ENCODE assay signal across 17 cellular contexts in genomic region chr1:44945992-44946391, GRCh38. TPM values are rescaled to one million over a fixed set of nuclear protein-coding genes. Genes with fewer than 3 reads are reported as not detected.
DNase-seq lines count a peak whose midpoint lies in the region; TF ChIP-seq lines count a peak whose summit lies in the region.
"Had no signal": no experiment of that assay in that cellular context is flagged by ENCODE, and none has a peak within 500 bp of the region (broad histone marks: within the 10 kb centered on the region; RNA-seq: fewer than 3 reads in every experiment).

No MANE protein-coding gene starts in this region.

- intact Hi-C loops in testis (cut with DNase I; ENCODE audit: low total_unique reads), result no loop called here

- 41 to 45% methylated on average over 4 of the region's 4 CpGs for WGBS in testis, 2 donors

- H3K4me3 ChIP-seq in testis, result no peak overlapping the region
- H3K4me3 ChIP-seq: spleen had no signal

- no peaks in the 10 kb centered on the region for H3K27me3 ChIP-seq in testis
- H3K27me3 ChIP-seq: spleen had no signal

- TF ChIP-seq CTCF in testis (IDR thresholded peaks at IDR 0.05) (no peak), RWPE1 (conservative IDR thresholded peaks at IDR 0.05; ENCODE audit: low read depth) (no peak)

- H3K4me1 ChIP-seq in testis, result peaks cover 32% of the 10 kb centered on the region

- H3K9me3 ChIP-seq in testis, result no peaks in the 10 kb centered on the region
- H3K9me3 ChIP-seq: spleen had no signal

- POLR2A ChIA-PET in RWPE1 (lab: Yijun Ruan, JAX; ENCODE audit: low non-redundant PET), result no interaction called here

- CTCF ChIA-PET in RWPE1 (lab: Yijun Ruan, JAX), result no interaction called here

- peak; percentile 69 for DNase-seq in NCI-H82 (lab: John Stamatoyannopoulos, UW)
- no peak for DNase-seq in NCI-H82 treated with DMSO at 0.1 percent for 48 hours (lab: John Stamatoyannopoulos, UW; ENCODE audit: unreplicated experiment)
- DNase-seq in NCI-H446 treated with DMSO at 0.1 percent for 48 hours (lab: John Stamatoyannopoulos, UW), result peak; percentile 66
- DNase-seq in cerebellar cortex (ENCODE audit: low spot score), result peak; percentile 48
- peak; percentile 12 for DNase-seq in retina
- DNase-seq in activated T-cell treated with anti-CD3 and anti-CD28 coated beads for 4 hours, result no peak
- no peak for DNase-seq in testis
- DNase-seq in RWPE1 (ENCODE audit: low spot score), result no peak
- DNase-seq: 8988T; activated naive CD8-positive, alpha-beta T cell treated with anti-CD3 and anti-CD28 coated beads for 36 hours; DND-41; kidney glomerular epithelial cell; MV-4-11; nucleus accumbens; spleen; stimulated activated CD4-positive, alpha-beta T cell treated with anti-CD3 and anti-CD28 coated beads, Interleukin-4, amount 100 ng/mL, for 24 hours; T1000 had no signal

- no peak for TF ChIP-seq POLR2A in testis (IDR thresholded peaks at IDR 0.05)

- H3K36me3 ChIP-seq in testis (ENCODE audit: low read depth, missing control alignments), result no peaks in the 10 kb centered on the region

- peak overlapping the region in 1 of 2 donors; percentile 1 for H3K27ac ChIP-seq in testis
- no peak overlapping the region for H3K27ac ChIP-seq in RWPE1

RNA-seq across cellular contexts. Expression of gene EIF2B3, which starts 40.4 kb away (rescaled TPM):
- 10 to 100 TPM; 20.1 to 26.3 TPM for total RNA-seq in testis
- 30.9 TPM for polyA plus RNA-seq in testis (ENCODE audit: insufficient read depth, low read depth, low replicate concordance)

Comparison
In these comparisons a context has a peak if more than half of its experiments do, and no peak if none do; other contexts are left out.
1. DNase-seq: peak in NCI-H82 (single experiment), NCI-H446 treated with DMSO at 0.1 percent for 48 hours (single experiment), cerebellar cortex (single experiment) and retina (single experiment); none in NCI-H82 treated with DMSO at 0.1 percent for 48 hours (single experiment), activated T-cell treated with anti-CD3 and anti-CD28 coated beads for 4 hours (single experiment), testis (single experiment) and RWPE1 (single experiment).